ENCODE assay signal across 1 cellular context in genomic region chr9:14250779-14251145, GRCh38.
TF ChIP-seq lines count a peak whose summit lies in the region.

No MANE protein-coding gene starts in this region.

TF ChIP-seq in GM23338, 12 proteins besides CTCF, POLR2A, EP300 and RAD21 (continued from another document):
- TF ChIP-seq, protein P1, sequence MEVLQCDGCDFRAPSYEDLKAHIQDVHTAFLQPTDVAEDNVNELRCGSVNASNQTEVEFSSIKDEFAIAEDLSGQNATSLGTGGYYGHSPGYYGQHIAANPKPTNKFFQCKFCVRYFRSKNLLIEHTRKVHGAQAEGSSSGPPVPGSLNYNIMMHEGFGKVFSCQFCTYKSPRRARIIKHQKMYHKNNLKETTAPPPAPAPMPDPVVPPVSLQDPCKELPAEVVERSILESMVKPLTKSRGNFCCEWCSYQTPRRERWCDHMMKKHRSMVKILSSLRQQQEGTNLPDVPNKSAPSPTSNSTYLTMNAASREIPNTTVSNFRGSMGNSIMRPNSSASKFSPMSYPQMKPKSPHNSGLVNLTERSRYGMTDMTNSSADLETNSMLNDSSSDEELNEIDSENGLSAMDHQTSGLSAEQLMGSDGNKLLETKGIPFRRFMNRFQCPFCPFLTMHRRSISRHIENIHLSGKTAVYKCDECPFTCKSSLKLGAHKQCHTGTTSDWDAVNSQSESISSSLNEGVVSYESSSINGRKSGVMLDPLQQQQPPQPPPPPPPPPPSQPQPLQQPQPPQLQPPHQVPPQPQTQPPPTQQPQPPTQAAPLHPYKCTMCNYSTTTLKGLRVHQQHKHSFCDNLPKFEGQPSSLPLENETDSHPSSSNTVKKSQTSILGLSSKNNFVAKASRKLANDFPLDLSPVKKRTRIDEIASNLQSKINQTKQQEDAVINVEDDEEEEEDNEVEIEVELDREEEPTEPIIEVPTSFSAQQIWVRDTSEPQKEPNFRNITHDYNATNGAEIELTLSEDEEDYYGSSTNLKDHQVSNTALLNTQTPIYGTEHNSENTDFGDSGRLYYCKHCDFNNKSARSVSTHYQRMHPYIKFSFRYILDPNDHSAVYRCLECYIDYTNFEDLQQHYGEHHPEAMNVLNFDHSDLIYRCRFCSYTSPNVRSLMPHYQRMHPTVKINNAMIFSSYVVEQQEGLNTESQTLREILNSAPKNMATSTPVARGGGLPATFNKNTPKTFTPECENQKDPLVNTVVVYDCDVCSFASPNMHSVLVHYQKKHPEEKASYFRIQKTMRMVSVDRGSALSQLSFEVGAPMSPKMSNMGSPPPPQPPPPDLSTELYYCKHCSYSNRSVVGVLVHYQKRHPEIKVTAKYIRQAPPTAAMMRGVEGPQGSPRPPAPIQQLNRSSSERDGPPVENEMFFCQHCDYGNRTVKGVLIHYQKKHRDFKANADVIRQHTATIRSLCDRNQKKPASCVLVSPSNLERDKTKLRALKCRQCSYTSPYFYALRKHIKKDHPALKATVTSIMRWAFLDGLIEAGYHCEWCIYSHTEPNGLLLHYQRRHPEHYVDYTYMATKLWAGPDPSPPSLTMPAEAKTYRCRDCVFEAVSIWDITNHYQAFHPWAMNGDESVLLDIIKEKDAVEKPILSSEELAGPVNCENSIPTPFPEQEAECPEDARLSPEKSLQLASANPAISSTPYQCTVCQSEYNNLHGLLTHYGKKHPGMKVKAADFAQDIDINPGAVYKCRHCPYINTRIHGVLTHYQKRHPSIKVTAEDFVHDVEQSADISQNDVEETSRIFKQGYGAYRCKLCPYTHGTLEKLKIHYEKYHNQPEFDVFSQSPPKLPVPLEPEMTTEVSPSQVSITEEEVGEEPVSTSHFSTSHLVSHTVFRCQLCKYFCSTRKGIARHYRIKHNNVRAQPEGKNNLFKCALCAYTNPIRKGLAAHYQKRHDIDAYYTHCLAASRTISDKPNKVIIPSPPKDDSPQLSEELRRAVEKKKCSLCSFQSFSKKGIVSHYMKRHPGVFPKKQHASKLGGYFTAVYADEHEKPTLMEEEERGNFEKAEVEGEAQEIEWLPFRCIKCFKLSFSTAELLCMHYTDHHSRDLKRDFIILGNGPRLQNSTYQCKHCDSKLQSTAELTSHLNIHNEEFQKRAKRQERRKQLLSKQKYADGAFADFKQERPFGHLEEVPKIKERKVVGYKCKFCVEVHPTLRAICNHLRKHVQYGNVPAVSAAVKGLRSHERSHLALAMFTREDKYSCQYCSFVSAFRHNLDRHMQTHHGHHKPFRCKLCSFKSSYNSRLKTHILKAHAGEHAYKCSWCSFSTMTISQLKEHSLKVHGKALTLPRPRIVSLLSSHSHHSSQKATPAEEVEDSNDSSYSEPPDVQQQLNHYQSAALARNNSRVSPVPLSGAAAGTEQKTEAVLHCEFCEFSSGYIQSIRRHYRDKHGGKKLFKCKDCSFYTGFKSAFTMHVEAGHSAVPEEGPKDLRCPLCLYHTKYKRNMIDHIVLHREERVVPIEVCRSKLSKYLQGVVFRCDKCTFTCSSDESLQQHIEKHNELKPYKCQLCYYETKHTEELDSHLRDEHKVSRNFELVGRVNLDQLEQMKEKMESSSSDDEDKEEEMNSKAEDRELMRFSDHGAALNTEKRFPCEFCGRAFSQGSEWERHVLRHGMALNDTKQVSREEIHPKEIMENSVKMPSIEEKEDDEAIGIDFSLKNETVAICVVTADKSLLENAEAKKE (CRISPR knock-in tag; IDR thresholded peaks at IDR 0.05), result no peak
- TF ChIP-seq ZNF331 (CRISPR knock-in tag; IDR thresholded peaks at IDR 0.05; ENCODE audit: low read depth) (no peak), EZH2phosphoT487 (IDR thresholded peaks at IDR 0.05; ENCODE audit: unreplicated experiment) (no peak), CREB1 (CRISPR knock-in tag; IDR thresholded peaks at IDR 0.05; ENCODE audit: low read depth) (no peak), POLR2AphosphoS5 (IDR thresholded peaks at IDR 0.05; ENCODE audit: low read depth) (no peak), ZNF114 (CRISPR knock-in tag; IDR thresholded peaks at IDR 0.05) (no peak), STAT1 (IDR thresholded peaks at IDR 0.05; ENCODE audit: unreplicated experiment) (no peak), JUNB (IDR thresholded peaks at IDR 0.05; ENCODE audit: unreplicated experiment) (no peak), REST (IDR thresholded peaks at IDR 0.05; ENCODE audit: unreplicated experiment) (no peak), NANOG (IDR thresholded peaks at IDR 0.05; ENCODE audit: borderline replicate concordance) (no peak)
